Comparison of ENCODE assay signal across 35 cellular contexts in genomic region chr14:47246367-47246766, GRCh38.
"Had no signal": no experiment of that assay in that cellular context is flagged by ENCODE, and none has a peak within 500 bp of the region (broad histone marks: within the 10 kb centered on the region; RNA-seq: fewer than 3 reads in every experiment).

No MANE protein-coding gene starts in this region.

- DNase-seq: Karpas-422, Kasumi-1, KG1, MG63, MM.1S, MV-4-11, NCI-H1048, NCI-H1092 treated with DMSO at 0.1 percent for 48 hours, NCI-H1105, NCI-H1105 treated with DMSO at 0.1 percent for 48 hours, NCI-H1417, NCI-H1417 treated with DMSO at 0.1 percent for 48 hours, NCI-H1436, NCI-H1436 treated with DMSO at 0.1 percent for 48 hours, NCI-H146, NCI-H1694, NCI-H1694 treated with DMSO at 0.1 percent for 48 hours, NCI-H187, NCI-H187 treated with DMSO at 0.1 percent for 48 hours, NCI-H1930, NCI-H2029, NCI-H2029 treated with DMSO at 0.1 percent for 48 hours, NCI-H2081, NCI-H2081 treated with DMSO at 0.1 percent for 48 hours, NCI-H2107, NCI-H2171, NCI-H2171 treated with DMSO at 0.1 percent for 48 hours, NCI-H2227 treated with DMSO at 0.1 percent for 48 hours, NCI-H226, NCI-H345, NCI-H446, NCI-H446 treated with DMSO at 0.1 percent for 48 hours, NCI-H510A, NCI-H510A treated with DMSO at 0.1 percent for 48 hours had no signal

- H3K9ac ChIP-seq: KMS-11 had no signal

- H3K4me2 ChIP-seq: KMS-11 had no signal

- H3K27ac ChIP-seq: KMS-11 had no signal

- H3K36me3 ChIP-seq: MG63 had no signal

- H3K4me3 ChIP-seq: MG63 had no signal

- H3K27me3 ChIP-seq: MG63 had no signal

- H3K9me3 ChIP-seq: MG63 had no signal
